10 cellular contexts compared by ENCODE assay signal in genomic region chr3:193851941-193852674, GRCh38.
DNase-seq lines count a peak whose midpoint lies in the region; TF ChIP-seq lines count a peak whose summit lies in the region.
"Had no signal": no experiment of that assay in that cellular context is flagged by ENCODE, and none has a peak within 500 bp of the region (broad histone marks: within the 10 kb centered on the region; RNA-seq: fewer than 3 reads in every experiment).

No MANE protein-coding gene starts in this region.

- WGBS in spleen, 5 donors = 69 to 84% (median 73%) methylated on average over 13 of the region's 13 CpGs
- 54 to 69% (median 58%) methylated on average over 13 of the region's 13 CpGs for WGBS in adrenal gland, 4 donors

- intact Hi-C loops in spleen (cut with DNase I; ENCODE audit: low total_unique reads) = no loop called here
- intact Hi-C loops in adrenal gland (cut with DNase I) = no loop called here

- peak; percentile 22 for DNase-seq in HEK293T (ENCODE audit: extremely low spot score)
- peak; percentile 68 for DNase-seq in astrocyte of the spinal cord (ENCODE audit: low read depth, low spot score)
- DNase-seq in spleen = no peak
- no peak for DNase-seq in Kasumi-1 (lab: John Stamatoyannopoulos, UW)
- DNase-seq in activated CD4-positive, alpha-beta T cell treated with anti-CD3 and anti-CD28 coated beads for 1 hour = no peak
- DNase-seq in adrenal gland = no peak
- DNase-seq in stimulated activated CD4-positive, alpha-beta T cell treated with anti-CD3 and anti-CD28 coated beads, Interleukin-15, amount 100 ng/mL, for 24 hours = no peak
- DNase-seq: NCI-H1048, uterus had no signal

- H3K36me3 ChIP-seq in iPS-20b (ENCODE audit: insufficient read depth, low read depth, low read length) (no peaks in the 10 kb centered on the region), spleen (no peaks in the 10 kb centered on the region), adrenal gland (replicated peaks in 1 of 2) (no peaks in the 10 kb centered on the region)
- H3K36me3 ChIP-seq: uterus had no signal

- peaks cover 17% of the 10 kb centered on the region for H3K4me1 ChIP-seq in iPS-20b (ENCODE audit: insufficient read depth, low read length)
- H3K4me1 ChIP-seq in spleen = peaks cover 0 to 48% (median 23%) of the 10 kb centered on the region in 6 donors
- H3K4me1 ChIP-seq in adrenal gland (replicated peaks in 1 of 2) = peaks cover 0 to 17% of the 10 kb centered on the region in 2 donors
- H3K4me1 ChIP-seq: uterus had no signal

- TF ChIP-seq POLR2A in spleen (IDR thresholded peaks at IDR 0.05) = no peak
- TF ChIP-seq POLR2A in adrenal gland (IDR thresholded peaks at IDR 0.05) = no peak

- CTCF ChIA-PET in HEK293T (lab: Yijun Ruan, JAX) = no interaction called here

- H3K27me3 ChIP-seq in iPS-20b (ENCODE audit: insufficient read depth, low read length) (no peaks in the 10 kb centered on the region), spleen (replicated peaks in 1 of 7) (no peaks in the 10 kb centered on the region), adrenal gland (no peaks in the 10 kb centered on the region)
- H3K27me3 ChIP-seq: uterus had no signal

- H3K9me3 ChIP-seq in iPS-20b (ENCODE audit: insufficient read depth, low read depth, low read length) (no peaks in the 10 kb centered on the region; the same call in 1 of the 2 replicates), spleen (no peaks in the 10 kb centered on the region), adrenal gland (replicated peaks in 1 of 3) (no peaks in the 10 kb centered on the region)
- H3K9me3 ChIP-seq: uterus had no signal

- in situ Hi-C loops in astrocyte of the spinal cord (cut with HindIII; ENCODE audit: low sequenced_read_pairs) = no loop called here

- POLR2A ChIA-PET in HEK293T (lab: Yijun Ruan, JAX) = no interaction called here

- H3K4me3 ChIP-seq in astrocyte of the spinal cord (ENCODE audit: low read depth, low read length) (no peak overlapping the region), iPS-20b (ENCODE audit: low read length) (peak overlapping the region; percentile 21; the same call in 1 of the 2 replicates), spleen (no peak overlapping the region), adrenal gland (no peak overlapping the region)
- H3K4me3 ChIP-seq: uterus had no signal

- H3K27ac ChIP-seq in iPS-20b (ENCODE audit: low read length) (no peak overlapping the region), spleen (peak overlapping the region in 6 of 8 donors; percentile 53 to 71 (median 68)), adrenal gland (peak overlapping the region in 2 of 5 donors; percentile 30 to 50)
- H3K27ac ChIP-seq: uterus had no signal

- peak overlapping the region; percentile 45; the same call in 1 of the 2 replicates for H3K9ac ChIP-seq in iPS-20b (ENCODE audit: low read depth, low read length)

- TF ChIP-seq CTCF in astrocyte of the spinal cord (IDR thresholded peaks at IDR 0.05; ENCODE audit: low read depth, low read length) (no peak), spleen (IDR thresholded peaks at IDR 0.05 in 8 of 11, conservative IDR thresholded peaks at IDR 0.05 in 3 of 11) (no peak), adrenal gland (IDR thresholded peaks at IDR 0.05) (no peak)

TF ChIP-seq in HEK293T, 16 proteins besides CTCF, POLR2A, EP300 and RAD21:
- TF ChIP-seq ARNT (IDR thresholded peaks at IDR 0.05) = no peak
- TF ChIP-seq FOXM1 (IDR thresholded peaks at IDR 0.05; ENCODE audit: borderline replicate concordance) = no peak
- no peak for TF ChIP-seq FOXA1 (IDR thresholded peaks at IDR 0.05)
- TF ChIP-seq SUZ12 (IDR thresholded peaks at IDR 0.05) = no peak
- no peak for TF ChIP-seq L3MBTL2 (conservative IDR thresholded peaks at IDR 0.05)
- no peak for TF ChIP-seq FOXK2 (IDR thresholded peaks at IDR 0.05)
- no peak for TF ChIP-seq SP1 (IDR thresholded peaks at IDR 0.05)
- TF ChIP-seq NFRKB (IDR thresholded peaks at IDR 0.05) = no peak
- no peak for TF ChIP-seq ZNF384 (IDR thresholded peaks at IDR 0.05)
- TF ChIP-seq BHLHE40 (IDR thresholded peaks at IDR 0.05; ENCODE audit: borderline replicate concordance) = no peak
- TF ChIP-seq CTBP1 (IDR thresholded peaks at IDR 0.05; ENCODE audit: borderline replicate concordance) = no peak
- TF ChIP-seq HDGF (IDR thresholded peaks at IDR 0.05; ENCODE audit: borderline replicate concordance) = no peak

Comparison
In these comparisons a context has a peak if more than half of its experiments do, and no peak if none do; other contexts are left out.
1. DNase-seq: peak in HEK293T (single experiment) and astrocyte of the spinal cord (single experiment); none in spleen (single experiment), Kasumi-1 (0 of 2), activated CD4-positive, alpha-beta T cell treated with anti-CD3 and anti-CD28 coated beads for 1 hour (single experiment), adrenal gland (0 of 7) and stimulated activated CD4-positive, alpha-beta T cell treated with anti-CD3 and anti-CD28 coated beads, Interleukin-15, amount 100 ng/mL, for 24 hours (single experiment).